ENCODE assay signal across 11 cellular contexts in genomic region chr14:68771631-68772030, GRCh38. TPM values are rescaled to one million over a fixed set of nuclear protein-coding genes. Genes with fewer than 3 reads are reported as not detected.
DNase-seq lines count a peak whose midpoint lies in the region; ATAC-seq, FAIRE-seq and TF ChIP-seq lines count a peak whose summit lies in the region.
"Had no signal": no experiment of that assay in that cellular context is flagged by ENCODE, and none has a peak within 500 bp of the region (broad histone marks: within the 10 kb centered on the region; RNA-seq: fewer than 3 reads in every experiment).

No MANE protein-coding gene starts in this region.

- ATAC-seq in HepG2 (no peak), HG03469 (IDR thresholded peaks at IDR 0.05; ENCODE audit: unreplicated experiment) (no peak), HG03342 (IDR thresholded peaks at IDR 0.05; ENCODE audit: unreplicated experiment) (no peak)

- H3K36me3 ChIP-seq in liver (ENCODE audit: control insufficient read depth in 4 of 4, insufficient read depth in 3 of 4, low read depth in 1 of 4, low read length in 3 of 4) (no peaks in the 10 kb centered on the region), HepG2 (replicated peaks in 1 of 2; ENCODE audit: control insufficient read depth in 1 of 2, insufficient read depth in 2 of 2, low read length in 2 of 2) (no peaks in the 10 kb centered on the region), mesenchymal stem cell (ENCODE audit: control insufficient read depth in 1 of 2, insufficient read depth in 2 of 2, low read depth in 1 of 2, low read length in 2 of 2) (no peaks in the 10 kb centered on the region), uterus (no peaks in the 10 kb centered on the region)

- intact Hi-C loops in HepG2 (cut with micrococcal nuclease; ENCODE audit: unreplicated experiment): no loop called here
- intact Hi-C loops in dorsolateral prefrontal cortex (cut with DNase I): no loop called here
- intact Hi-C loops in uterus (cut with DNase I; ENCODE audit: low total_unique reads): no loop called here

- TF ChIP-seq RAD21 in liver (IDR thresholded peaks at IDR 0.05) (peak; percentile 33 to 44), HepG2 (CRISPR knock-in tag; IDR thresholded peaks at IDR 0.05) (no peak)

- peak overlapping the region in 1 of 2 experiments; percentile 46 for H3K18ac ChIP-seq in mesenchymal stem cell (ENCODE audit: low read depth in 1 of 2, low read length in 2 of 2)

- CTCF ChIA-PET in HepG2 (lab: Yijun Ruan, JAX; ENCODE audit: low intra/inter-chr PET ratio, low total read pairs): no interaction called here

- H3K79me1 ChIP-seq in mesenchymal stem cell (replicated peaks; ENCODE audit: low read length, poor library complexity, severe bottlenecking): no peaks in the 10 kb centered on the region

- H3K9ac ChIP-seq in liver (ENCODE audit: low read depth in 1 of 2, low read length in 2 of 2) (no peak overlapping the region), HepG2 (ENCODE audit: insufficient read depth, low read depth, low read length) (no peak overlapping the region), mesenchymal stem cell (ENCODE audit: low read length) (no peak overlapping the region)

- H2BK15ac ChIP-seq in mesenchymal stem cell (ENCODE audit: low read depth, poor library complexity, severe bottlenecking): peak overlapping the region; percentile 57

- no peak overlapping the region for H2AFZ ChIP-seq in HepG2 (ENCODE audit: low read length)
- no peak overlapping the region for H2AFZ ChIP-seq in mesenchymal stem cell (ENCODE audit: low read depth, low read length)

- H3K9me3 ChIP-seq in liver (ENCODE audit: control insufficient read depth in 4 of 4, low read length in 3 of 4): no peaks in the 10 kb centered on the region
- no peaks in the 10 kb centered on the region for H3K9me3 ChIP-seq in HepG2 (ENCODE audit: low read length)
- peaks cover 7% of the 10 kb centered on the region for H3K9me3 ChIP-seq in mesenchymal stem cell (ENCODE audit: control insufficient read depth, low read length)
- no peaks in the 10 kb centered on the region for H3K9me3 ChIP-seq in uterus

- H4K8ac ChIP-seq in mesenchymal stem cell (ENCODE audit: low read length): peak overlapping the region; percentile 15

- no peak overlapping the region for H2BK120ac ChIP-seq in mesenchymal stem cell (ENCODE audit: low read depth, low read length)

- no peak overlapping the region for H3K14ac ChIP-seq in mesenchymal stem cell (ENCODE audit: low read length in 2 of 2)

- POLR2A ChIA-PET in HepG2 (lab: Yijun Ruan, JAX): interaction anchor here (1.2 kb wide), 1 partner anchor 21 kb away, joined by 6 read pairs; the partner anchor contains the start of gene ZFP36L1

- no peaks in the 10 kb centered on the region for H4K20me1 ChIP-seq in HepG2 (ENCODE audit: insufficient read depth, low read length)

- WGBS in liver: 64% methylated on average over 10 of the region's 10 CpGs
- 77% methylated on average over 8 of the region's 10 CpGs for WGBS in HepG2 (ENCODE audit: low lambda C conversion rate)
- 80% methylated on average over 10 of the region's 10 CpGs for WGBS in mesenchymal stem cell

- TF ChIP-seq CTCF in liver (IDR thresholded peaks at IDR 0.05; ENCODE audit: low read depth, low read length, missing input control): no peak
- TF ChIP-seq CTCF in HepG2 (CRISPR knock-in tag; IDR thresholded peaks at IDR 0.05): no peak
- TF ChIP-seq CTCF in dorsolateral prefrontal cortex (IDR thresholded peaks at IDR 0.05 in 54 of 56, conservative IDR thresholded peaks at IDR 0.05 in 2 of 56; ENCODE audit: low read depth in 1 of 56, partially characterized antibody in 56 of 56): no peak
- no peak for TF ChIP-seq CTCF in uterus (IDR thresholded peaks at IDR 0.05)

- TF ChIP-seq EP300 in HepG2 (IDR thresholded peaks at IDR 0.05; ENCODE audit: low read depth in 2 of 2, low read length in 2 of 2): no peak
- TF ChIP-seq EP300 in HepG2 (CRISPR knock-in tag; IDR thresholded peaks at IDR 0.05; ENCODE audit: borderline replicate concordance): no peak

- FAIRE-seq in HepG2 (lab: Jason Lieb, UNC): no peak

- no peak overlapping the region for H2AK5ac ChIP-seq in mesenchymal stem cell (ENCODE audit: low read length, severe bottlenecking)

- no peak overlapping the region for H2BK5ac ChIP-seq in mesenchymal stem cell (ENCODE audit: low read depth, low read length, poor library complexity, severe bottlenecking)

- no peak overlapping the region for H3K23ac ChIP-seq in mesenchymal stem cell (ENCODE audit: low read length in 2 of 2)

- DNase-seq in HepG2 (ENCODE audit: low spot score): no peak
- no peak for DNase-seq in dorsolateral prefrontal cortex
- DNase-seq in mesenchymal stem cell: no peak
- DNase-seq in uterus: no peak
- DNase-seq in germinal center (ENCODE audit: low spot score): no peak
- DNase-seq: cerebellar nuclear complex, NCI-H2171, SHP77 had no signal

- H3K79me2 ChIP-seq in HepG2 (ENCODE audit: insufficient read depth, low read length): no peaks in the 10 kb centered on the region

- H3K27ac ChIP-seq in liver (ENCODE audit: low read depth in 1 of 2, low read length in 2 of 2) (peak overlapping the region; percentile 21 to 47), HepG2 (ENCODE audit: extremely low read length, insufficient read depth, low read length) (no peak overlapping the region), dorsolateral prefrontal cortex (peak overlapping the region in 36 of 59 donors; percentile 6 to 82 (median 42)), mesenchymal stem cell (ENCODE audit: low read length, poor library complexity, severe bottlenecking) (no peak overlapping the region), uterus (peak overlapping the region; percentile 37 to 57)

- no peaks in the 10 kb centered on the region for H3K4me1 ChIP-seq in liver (ENCODE audit: control insufficient read depth in 4 of 4, insufficient read depth in 4 of 4, low read length in 3 of 4)
- peaks cover 36% of the 10 kb centered on the region for H3K4me1 ChIP-seq in HepG2 (ENCODE audit: insufficient read depth, low read length)
- H3K4me1 ChIP-seq in mesenchymal stem cell (ENCODE audit: control insufficient read depth, insufficient read depth, low read depth, low read length): peaks cover 2% of the 10 kb centered on the region
- H3K4me1 ChIP-seq in uterus: no peaks in the 10 kb centered on the region

- no peak for TF ChIP-seq POLR2A in HepG2 (IDR thresholded peaks at IDR 0.05; ENCODE audit: insufficient read depth in 1 of 2, low read depth in 2 of 2, low read length in 2 of 2)
- no peak for TF ChIP-seq POLR2A in uterus (IDR thresholded peaks at IDR 0.05)

- in situ Hi-C loops in HepG2 (cut with HindIII; ENCODE audit: extremely low pct_ligation_motif_present, low pct_unique_long_range_greater_than_20kb): no loop called here

- H3K4ac ChIP-seq in mesenchymal stem cell (ENCODE audit: low read depth in 1 of 2, low read length in 2 of 2): peak overlapping the region in 1 of 2 experiments; percentile 49

- H2BK12ac ChIP-seq in mesenchymal stem cell (ENCODE audit: low read length in 2 of 2): no peak overlapping the region

- H3K27me3 ChIP-seq in liver (ENCODE audit: control insufficient read depth in 4 of 4, insufficient read depth in 4 of 4, low read length in 3 of 4): no peaks in the 10 kb centered on the region
- H3K27me3 ChIP-seq in HepG2 (ENCODE audit: control insufficient read depth in 1 of 2, insufficient read depth in 2 of 2, low read length in 2 of 2): no peaks in the 10 kb centered on the region
- H3K27me3 ChIP-seq in dorsolateral prefrontal cortex: peaks cover 0 to 6% (median 0%) of the 10 kb centered on the region in 45 donors
- peaks cover 0 to 5% of the 10 kb centered on the region in 2 experiments for H3K27me3 ChIP-seq in mesenchymal stem cell (ENCODE audit: control insufficient read depth in 1 of 2, insufficient read depth in 1 of 2, low read length in 2 of 2)
- H3K27me3 ChIP-seq in uterus: no peaks in the 10 kb centered on the region

- H3K4me2 ChIP-seq in HepG2 (ENCODE audit: low read depth, low read length) (no peak overlapping the region), mesenchymal stem cell (ENCODE audit: low read length, poor library complexity, severe bottlenecking) (no peak overlapping the region)

- BruUV-seq in HepG2 (replicated peaks; lab: Mats Ljungman, UMichigan): no TSS peak

- H3K4me3 ChIP-seq in liver (ENCODE audit: low read depth in 1 of 3, low read length in 3 of 3) (no peak overlapping the region), HepG2 (replicated peaks in 1 of 3; ENCODE audit: insufficient read depth in 1 of 3, low read depth in 2 of 3, low read length in 3 of 3) (no peak overlapping the region), dorsolateral prefrontal cortex (no peak overlapping the region), mesenchymal stem cell (ENCODE audit: insufficient read depth in 1 of 2, low read depth in 1 of 2, low read length in 2 of 2) (no peak overlapping the region), uterus (no peak overlapping the region)

- H4K91ac ChIP-seq in mesenchymal stem cell (ENCODE audit: low read length): peak overlapping the region; percentile 3

RNA-seq across cellular contexts. Expression of gene ZFP36L1, which starts 21.2 kb away (rescaled TPM):
- 10 to 100 TPM; 25.0 to 58.2 TPM for total RNA-seq in liver
- polyA plus RNA-seq in liver: 100 to 1,000 TPM in 1 of 2 donors, 10 to 100 TPM in 1; 80.8 to 170 TPM
- total RNA-seq in HepG2 (2016; rRNA removed; fragmentation: Illumina TruSeq; extraction: Trizol): 7.4 and 8.4 TPM in 2 replicates
- 2.6 and 3.4 TPM in 2 replicates for total RNA-seq in HepG2 (2016; cell fraction: cytosol; rRNA removed; fragmentation: Illumina TruSeq; extraction: Trizol; ENCODE audit: low read depth)
- 7.9 and 8.4 TPM in 2 replicates for total RNA-seq in HepG2 (2016; cell fraction: insoluble cytoplasmic fraction; rRNA removed; fragmentation: Illumina TruSeq; extraction: Trizol)
- total RNA-seq in HepG2 (2016; cell fraction: membrane; rRNA removed; fragmentation: Illumina TruSeq; extraction: Trizol): 11.1 and 11.3 TPM in 2 replicates
- 13.8 and 14.1 TPM in 2 replicates for total RNA-seq in HepG2 (2016; cell fraction: nucleus; rRNA removed; fragmentation: Illumina TruSeq; extraction: Trizol)
- polyA plus RNA-seq in HepG2 (2011; rRNA removed): 10.2 and 12.7 TPM in 2 replicates
- 11.2 and 18.0 TPM in 2 replicates for polyA plus RNA-seq in HepG2 (2011; cell fraction: cytosol; rRNA removed)
- 66.5 and 69.1 TPM in 2 replicates for polyA plus RNA-seq in HepG2 (2011; cell fraction: nucleus; rRNA removed)
- polyA plus RNA-seq in HepG2 (2012): 23.2 and 32.2 TPM in 2 replicates
- polyA plus RNA-seq in HepG2 (2016; cell fraction: cytosol; fragmentation: Illumina TruSeq; extraction: Trizol; ENCODE audit: low read depth): 2.7 and 2.8 TPM in 2 replicates
- polyA plus RNA-seq in HepG2 (2016; cell fraction: insoluble cytoplasmic fraction; fragmentation: Illumina TruSeq; extraction: Trizol; ENCODE audit: low read depth): 20.7 and 26.8 TPM in 2 replicates
- 9.2 and 10.1 TPM in 2 replicates for polyA plus RNA-seq in HepG2 (2016; cell fraction: membrane; fragmentation: Illumina TruSeq; extraction: Trizol; ENCODE audit: low read depth)
- 53.8 and 57.0 TPM in 2 replicates for polyA plus RNA-seq in HepG2 (2016; cell fraction: nucleus; fragmentation: Illumina TruSeq; extraction: Trizol; ENCODE audit: insufficient read depth, low read depth)
- 8.5 and 26.8 TPM in 2 replicates for polyA minus RNA-seq in HepG2 (2011; rRNA and poly(A)+ RNA removed; ENCODE audit: low replicate concordance)
- 56.3 and 73.8 TPM in 2 replicates for polyA minus RNA-seq in HepG2 (2011; cell fraction: cytosol; rRNA and poly(A)+ RNA removed)
- polyA minus RNA-seq in HepG2 (2011; cell fraction: nucleus; rRNA and poly(A)+ RNA removed): 11.8 and 13.8 TPM in 2 replicates
- 100 to 1,000 TPM in 78 of 120 experiments, 10 to 100 TPM in 42; 50.7 to 283 (median 111) TPM for total RNA-seq in dorsolateral prefrontal cortex
- 407 TPM for polyA plus RNA-seq in mesenchymal stem cell (2013, experiment 1 of 2)
- polyA plus RNA-seq in mesenchymal stem cell (2013, experiment 2 of 2): 408 TPM
- total RNA-seq in uterus: 100 to 1,000 TPM; 170 to 564 (median 315) TPM

Comparison
In these comparisons a context has a peak if more than half of its experiments do, and no peak if none do; other contexts are left out.
1. H3K27ac ChIP-seq: peak in liver (2 of 2), dorsolateral prefrontal cortex (36 of 59) and uterus (2 of 2); none in HepG2 (single experiment) and mesenchymal stem cell (single experiment).